Comparison of ENCODE assay signal across 9 cellular contexts in the genomic region with DNA sequence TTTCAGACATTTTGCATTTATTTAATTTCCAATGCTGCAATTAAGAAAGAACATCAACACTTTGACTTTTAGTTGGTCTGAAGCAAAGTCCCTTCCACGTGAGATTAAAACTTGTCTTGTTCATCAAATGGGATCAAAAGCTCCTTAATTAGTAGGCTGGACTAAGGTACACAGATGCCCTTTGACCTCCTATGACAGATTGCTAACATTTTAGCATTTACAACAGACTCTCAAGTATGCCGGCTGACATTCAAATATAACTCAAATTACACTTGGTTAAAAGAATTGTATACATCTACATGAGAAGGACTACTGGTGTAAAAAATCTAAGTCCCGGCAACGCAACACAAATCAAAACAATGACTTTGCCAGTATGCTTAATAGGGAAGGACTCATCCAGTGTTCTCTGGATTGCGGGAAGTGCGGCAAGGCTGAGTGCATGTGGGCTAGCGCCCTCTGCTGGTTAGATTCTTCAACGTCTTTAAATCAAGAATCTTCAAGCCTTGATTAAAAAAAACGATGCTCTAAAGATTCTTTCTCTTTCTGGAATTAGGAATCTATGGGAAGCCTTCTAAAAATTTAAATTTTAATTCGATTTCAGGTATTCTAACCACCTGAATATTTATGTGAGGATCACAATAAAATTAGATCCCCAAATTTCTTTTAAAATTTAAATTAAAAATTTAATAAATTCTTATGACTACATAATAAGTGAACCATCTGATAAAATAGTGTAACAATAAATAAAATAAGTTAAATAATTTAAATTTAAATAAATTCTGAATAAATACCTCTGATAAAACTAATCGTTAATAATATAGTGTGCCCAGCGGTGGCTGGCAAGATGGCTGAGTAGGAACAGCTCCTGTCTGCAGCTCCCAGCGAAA.
DNase-seq lines count a peak whose midpoint lies in the region; ATAC-seq and TF ChIP-seq lines count a peak whose summit lies in the region.
"Had no signal": no experiment of that assay in that cellular context is flagged by ENCODE, and none has a peak within 500 bp of the region (broad histone marks: within the 10 kb centered on the region; RNA-seq: fewer than 3 reads in every experiment).

No MANE protein-coding gene starts in this region.

- peaks cover 0 to 6% (median 2%) of the 10 kb centered on the region in 6 donors for H3K4me1 ChIP-seq in spleen

- TF ChIP-seq CTCF in cardiac fibroblast (IDR thresholded peaks at IDR 0.05; ENCODE audit: low read depth, low read length) (peak; percentile 77), spleen (IDR thresholded peaks at IDR 0.05 in 8 of 11, conservative IDR thresholded peaks at IDR 0.05 in 3 of 11) (peak in 9 of 11 experiments; percentile 19 to 76 (median 64))

- peaks cover 0 to 4% of the 10 kb centered on the region in 2 donors for H3K27me3 Mint-ChIP-seq in T-cell
- H3K27me3 Mint-ChIP-seq: dendritic cell treated with granulocyte-macrophage colony-stimulating factor and Interleukin-4, amounts not matched to agents 40 ng/mL and 50 ng/mL, for 4 days had no signal

- no peak overlapping the region for H3K27ac Mint-ChIP-seq in T-cell
- H3K27ac Mint-ChIP-seq: dendritic cell treated with granulocyte-macrophage colony-stimulating factor and Interleukin-4, amounts not matched to agents 40 ng/mL and 50 ng/mL, for 4 days had no signal

- TF ChIP-seq POLR2A in spleen (IDR thresholded peaks at IDR 0.05), result no peak

- CTCF ChIA-PET in T-cell (lab: Charles Lee), result interaction anchor here (0.6 to 1.7 kb wide), 9 partner anchors 10 to 1933 kb away, joined by 3 to 7 read pairs (median 4); no protein-coding TSS in a partner anchor

- ATAC-seq in HG02610 (IDR thresholded peaks at IDR 0.05; ENCODE audit: unreplicated experiment) (peak; percentile 56), T-cell (replicated peaks in 1 of 4) (peak in 1 of 4 experiments; percentile 35), GM21447 (IDR thresholded peaks at IDR 0.05; ENCODE audit: unreplicated experiment) (no peak)

- 31 to 35% (median 31%) methylated on average over 13 of the region's 13 CpGs for WGBS in spleen, 5 donors

- no peaks in the 10 kb centered on the region for H3K36me3 ChIP-seq in spleen

- H3K4me3 ChIP-seq in cardiac fibroblast (replicated peaks in 1 of 2; ENCODE audit: low read depth in 2 of 2, low read length in 2 of 2), result no peak overlapping the region
- H3K4me3 ChIP-seq in spleen, result peak overlapping the region in 1 of 8 donors; percentile 28

- H3K9me3 ChIP-seq in spleen, result peaks cover 0 to 5% (median 0%) of the 10 kb centered on the region in 8 donors

- intact Hi-C loops in spleen (cut with DNase I; ENCODE audit: low total_unique reads), result loop anchor here (10.0 kb wide), 2 partner anchors 933 to 1173 kb away; no protein-coding TSS in a partner anchor

- DNase-seq in ELR (ENCODE audit: low read depth) (peak; percentile 91), NCI-H187 treated with DMSO at 0.1 percent for 48 hours (lab: John Stamatoyannopoulos, UW) (peak; percentile 47), T-cell (peak in 18 of 34 experiments; percentile 1 to 29 (median 16)), cardiac fibroblast (ENCODE audit: low read depth in 2 of 2) (peak; percentile 93), iris pigment epithelial cell (ENCODE audit: low read depth) (peak; percentile 74), spleen (peak; percentile 64)

- no peaks in the 10 kb centered on the region for H3K36me3 Mint-ChIP-seq in T-cell

- H3K9me3 Mint-ChIP-seq in T-cell, result no peaks in the 10 kb centered on the region
- H3K9me3 Mint-ChIP-seq: dendritic cell treated with granulocyte-macrophage colony-stimulating factor and Interleukin-4, amounts not matched to agents 40 ng/mL and 50 ng/mL, for 4 days had no signal

- POLR2A ChIA-PET in T-cell (lab: Charles Lee), result interaction anchor here in 1 of 2 donors (0.6 kb wide), 1 partner anchor 961 kb away, joined by 3 read pairs; no protein-coding TSS in a partner anchor

- H3K4me1 Mint-ChIP-seq in T-cell, result peaks cover 0 to 2% (median 2%) of the 10 kb centered on the region in 3 donors

- peaks cover 0 to 6% (median 0%) of the 10 kb centered on the region in 7 donors for H3K27me3 ChIP-seq in spleen (replicated peaks in 1 of 7)

- H3K27ac ChIP-seq in spleen, result no peak overlapping the region

- no peak overlapping the region for H3K4me3 Mint-ChIP-seq in T-cell
- H3K4me3 Mint-ChIP-seq: dendritic cell treated with granulocyte-macrophage colony-stimulating factor and Interleukin-4, amounts not matched to agents 40 ng/mL and 50 ng/mL, for 4 days had no signal

Comparison
In these comparisons a context has a peak if more than half of its experiments do, and no peak if none do; other contexts are left out.
1. DNase-seq: peak in every context shown above with its lines; median percentile 93 in cardiac fibroblast; 91 in ELR; 74 in iris pigment epithelial cell; 64 in spleen; 47 in NCI-H187 treated with DMSO at 0.1 percent for 48 hours; 16 in T-cell.